In genomic region chr11:61785837-61786402, GRCh38 we compare ENCODE assay signal across 1 cellular context.
TF ChIP-seq lines count a peak whose summit lies in the region.

No MANE protein-coding gene starts in this region.

TF ChIP-seq in GM12878, 131 proteins besides CTCF, POLR2A, EP300 and RAD21:
- TF ChIP-seq IKZF1 (conservative IDR thresholded peaks at IDR 0.05): peak; percentile 17; the same call in 1 of the 2 replicates
- TF ChIP-seq HCFC1 (IDR thresholded peaks at IDR 0.05; ENCODE audit: low read length): no peak
